Comparison of ENCODE assay signal across 15 cellular contexts in genomic region chr6:4929319-4929718, GRCh38.
DNase-seq lines count a peak whose midpoint lies in the region; ATAC-seq, FAIRE-seq and TF ChIP-seq lines count a peak whose summit lies in the region.
"Had no signal": no experiment of that assay in that cellular context is flagged by ENCODE, and none has a peak within 500 bp of the region (broad histone marks: within the 10 kb centered on the region; RNA-seq: fewer than 3 reads in every experiment).

No MANE protein-coding gene starts in this region.

- TF ChIP-seq POLR2A in GM12891 (IDR thresholded peaks at IDR 0.05; ENCODE audit: low read depth, low read length): no peak

- 90% methylated on average over 1 of the region's 1 CpG for WGBS in SK-N-SH (ENCODE audit: low lambda C conversion rate)
- 69% methylated on average over 1 of the region's 1 CpG for WGBS in smooth muscle cell (ENCODE audit: low lambda C conversion rate)

- ATAC-seq in SK-N-SH treated with all-trans-retinoic acid at 6 μM for 48 hours: peak; percentile 57; the same call in 2 of the 3 replicates
- ATAC-seq: A549 had no signal

- H2AFZ ChIP-seq in SK-N-SH (ENCODE audit: low read depth) (no peak overlapping the region), smooth muscle cell (ENCODE audit: low read depth) (no peak overlapping the region)

- no peaks in the 10 kb centered on the region for H3K36me3 ChIP-seq in SK-N-SH (replicated peaks in 1 of 2; ENCODE audit: control insufficient read depth in 1 of 2, insufficient read depth in 2 of 2, low read length in 1 of 2)
- no peaks in the 10 kb centered on the region for H3K36me3 ChIP-seq in smooth muscle cell (ENCODE audit: low read depth)

- DNase-seq in SK-N-SH (no peak), cardiac fibroblast (ENCODE audit: low read depth in 2 of 2) (peak; percentile 22 to 49), fibroblast of villous mesenchyme (ENCODE audit: low read depth) (peak; percentile 57), smooth muscle cell (lab: John Stamatoyannopoulos, UW; ENCODE audit: unreplicated experiment) (no peak), GM12891 (ENCODE audit: insufficient read length, low spot score) (no peak), NOMO-1 treated with dmso at 0.1 percent for 144 hours (lab: John Stamatoyannopoulos, UW; ENCODE audit: unreplicated experiment) (no peak), AG08396 (ENCODE audit: low spot score) (no peak)
- DNase-seq: DMS153, IMR-90, NCI-H1417 treated with DMSO at 0.1 percent for 48 hours, NCI-H1930, NCI-H510A treated with DMSO at 0.1 percent for 48 hours, SHP77 had no signal

- no peak for FAIRE-seq in GM12891 (lab: Jason Lieb, UNC)
- FAIRE-seq: A549 had no signal

- no peaks in the 10 kb centered on the region for H3K9me2 ChIP-seq in SK-N-SH

- CTCF ChIA-PET in SK-N-SH (lab: Yijun Ruan, JAX): interaction anchor here (0.6 kb wide), 1 partner anchor 16 kb away, joined by 4 read pairs; no protein-coding TSS in a partner anchor

- H3K9me3 ChIP-seq in SK-N-SH: no peaks in the 10 kb centered on the region
- H3K9me3 ChIP-seq in smooth muscle cell (replicated peaks; ENCODE audit: low read depth): no peaks in the 10 kb centered on the region
- H3K9me3 ChIP-seq: A549 had no signal

- no peaks in the 10 kb centered on the region for H3F3A ChIP-seq in SK-N-SH (replicated peaks; ENCODE audit: insufficient read depth)
- H3F3A ChIP-seq in smooth muscle cell (ENCODE audit: low read depth): peaks cover 22% of the 10 kb centered on the region

- H3K27ac ChIP-seq in SK-N-SH (ENCODE audit: low read depth in 2 of 2, low read length in 1 of 2): no peak overlapping the region
- peak overlapping the region; percentile 72 for H3K27ac ChIP-seq in smooth muscle cell (ENCODE audit: low read depth)

- POLR2A ChIA-PET in SK-N-SH (lab: Yijun Ruan, JAX): no interaction called here

- peaks cover 10% of the 10 kb centered on the region for H4K20me1 ChIP-seq in SK-N-SH (ENCODE audit: insufficient read depth)
- H4K20me1 ChIP-seq in smooth muscle cell (ENCODE audit: low read depth): peaks cover 93% of the 10 kb centered on the region

- TF ChIP-seq CTCF in SK-N-SH (IDR thresholded peaks at IDR 0.05): no peak
- no peak for TF ChIP-seq CTCF in cardiac fibroblast (IDR thresholded peaks at IDR 0.05; ENCODE audit: low read depth, low read length)
- no peak for TF ChIP-seq CTCF in fibroblast of villous mesenchyme (IDR thresholded peaks at IDR 0.05; ENCODE audit: insufficient read depth, low read depth, low read length)
- TF ChIP-seq CTCF in smooth muscle cell (IDR thresholded peaks at IDR 0.05; ENCODE audit: borderline replicate concordance, insufficient read depth, poor library complexity, severe bottlenecking): no peak

- H3K79me2 ChIP-seq in SK-N-SH (ENCODE audit: insufficient read depth) (peaks cover 31% of the 10 kb centered on the region), smooth muscle cell (ENCODE audit: low read depth) (peaks cover 86% of the 10 kb centered on the region)

- no peaks in the 10 kb centered on the region for H3K27me3 ChIP-seq in SK-N-SH (ENCODE audit: insufficient read depth)
- H3K27me3 ChIP-seq in smooth muscle cell (ENCODE audit: low read depth): no peaks in the 10 kb centered on the region

- H3K9ac ChIP-seq in SK-N-SH: no peak overlapping the region
- no peak overlapping the region for H3K9ac ChIP-seq in smooth muscle cell (ENCODE audit: low read depth)

- TF ChIP-seq EP300 in SK-N-SH (IDR thresholded peaks at IDR 0.05; ENCODE audit: borderline replicate concordance in 1 of 2, low read depth in 1 of 2, low read length in 1 of 2): no peak

- H3K4me1 ChIP-seq in SK-N-SH (ENCODE audit: control insufficient read depth in 1 of 2, insufficient read depth in 2 of 2, low read depth in 1 of 2, low read length in 1 of 2): peaks cover 18 to 19% of the 10 kb centered on the region in 2 experiments; a peak in 3 of 4 replicates
- peaks cover 29% of the 10 kb centered on the region for H3K4me1 ChIP-seq in smooth muscle cell (ENCODE audit: low read depth)

- H3K4me3 ChIP-seq in SK-N-SH (ENCODE audit: low read depth in 2 of 2, low read length in 1 of 2) (no peak overlapping the region), cardiac fibroblast (replicated peaks in 1 of 2; ENCODE audit: low read depth in 2 of 2, low read length in 2 of 2) (no peak overlapping the region), fibroblast of villous mesenchyme (ENCODE audit: low read depth, low read length) (no peak overlapping the region), smooth muscle cell (no peak overlapping the region)
- H3K4me3 ChIP-seq: A549 had no signal

- TF ChIP-seq RAD21 in SK-N-SH (IDR thresholded peaks at IDR 0.05; ENCODE audit: low read length): no peak

- H3K4me2 ChIP-seq in SK-N-SH: no peak overlapping the region
- peak overlapping the region; percentile 66 for H3K4me2 ChIP-seq in smooth muscle cell
- H3K4me2 ChIP-seq: A549 had no signal

TF ChIP-seq in SK-N-SH treated with all-trans-retinoic acid at 6 μM for 48 hours, 23 proteins besides CTCF, POLR2A, EP300 and RAD21 (continues in another document):
- TF ChIP-seq TSHZ2 (CRISPR knock-in tag; IDR thresholded peaks at IDR 0.05): no peak

TF ChIP-seq in SK-N-SH, 30 proteins besides CTCF, POLR2A, EP300 and RAD21 (continues in another document):
- TF ChIP-seq RXRA (IDR thresholded peaks at IDR 0.05; ENCODE audit: borderline replicate concordance, low read depth): no peak
- no peak for TF ChIP-seq REST (IDR thresholded peaks at IDR 0.05; ENCODE audit: low read depth, low read length)
- TF ChIP-seq JUND (IDR thresholded peaks at IDR 0.05): no peak

TF ChIP-seq in GM12891, 5 proteins besides CTCF, POLR2A, EP300 and RAD21:
- TF ChIP-seq SPI1 (IDR thresholded peaks at IDR 0.05; ENCODE audit: low read depth, low read length) (no peak), POU2F2 (IDR thresholded peaks at IDR 0.05; ENCODE audit: low read depth, low read length) (no peak), TAF1 (IDR thresholded peaks at IDR 0.05; ENCODE audit: low read depth, low read length) (no peak), POLR2AphosphoS5 (IDR thresholded peaks at IDR 0.05; ENCODE audit: low read depth, low read length) (no peak), PAX5 (IDR thresholded peaks at IDR 0.05; ENCODE audit: insufficient read depth, low read length, severe bottlenecking) (no peak)

Comparison
In these comparisons a context has a peak if more than half of its experiments do, and no peak if none do; other contexts are left out.
1. DNase-seq: peak in cardiac fibroblast (2 of 2) and fibroblast of villous mesenchyme (single experiment); none in SK-N-SH (single experiment), smooth muscle cell (single experiment), GM12891 (single experiment), NOMO-1 treated with dmso at 0.1 percent for 144 hours (single experiment) and AG08396 (single experiment).